Comparison of ENCODE assay signal across 12 cellular contexts in the genomic region with DNA sequence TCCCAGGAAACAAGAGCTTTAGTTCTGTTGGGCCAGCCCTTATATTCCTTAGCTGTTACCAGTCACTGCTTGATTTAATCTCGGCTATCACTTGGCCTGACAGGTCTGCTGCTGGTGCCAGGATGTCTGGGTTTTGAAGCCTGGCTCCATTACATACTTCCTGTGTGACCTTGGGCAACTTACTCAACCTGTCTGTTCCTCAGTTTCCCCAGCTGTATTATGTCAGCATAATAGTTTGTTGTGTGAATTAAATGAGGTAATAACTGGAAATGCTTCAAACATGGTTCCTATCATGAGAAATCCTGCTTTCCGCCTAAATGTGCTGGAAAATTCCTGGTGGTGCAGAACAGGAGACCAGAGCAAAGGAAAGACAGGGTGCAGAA. TPM values are rescaled to one million over a fixed set of nuclear protein-coding genes. Genes with fewer than 3 reads are reported as not detected.
DNase-seq lines count a peak whose midpoint lies in the region; ATAC-seq and TF ChIP-seq lines count a peak whose summit lies in the region.
"Had no signal": no experiment of that assay in that cellular context is flagged by ENCODE, and none has a peak within 500 bp of the region (broad histone marks: within the 10 kb centered on the region; RNA-seq: fewer than 3 reads in every experiment).

No MANE protein-coding gene starts in this region.

- H3K27me3 ChIP-seq in heart left ventricle (peaks cover 0 to 14% (median 0%) of the 10 kb centered on the region in 9 donors), layer of hippocampus (ENCODE audit: control insufficient read depth, insufficient read depth, low read length) (no peaks in the 10 kb centered on the region), suprapubic skin (peaks cover 2% of the 10 kb centered on the region)

- TF ChIP-seq POLR2A in heart left ventricle (IDR thresholded peaks at IDR 0.05) (no peak), suprapubic skin (IDR thresholded peaks at IDR 0.05) (no peak)

- ATAC-seq in heart left ventricle: no peak
- no peak for ATAC-seq in left colon

- H3K4me3 ChIP-seq in heart left ventricle (peak overlapping the region in 8 of 12 donors; percentile 22 to 42 (median 36)), suprapubic skin (peak overlapping the region; percentile 26)

- TF ChIP-seq EP300 in suprapubic skin (IDR thresholded peaks at IDR 0.05): no peak

- no peak for DNase-seq in heart left ventricle
- DNase-seq in cardiac septum (ENCODE audit: low spot score): no peak
- DNase-seq in suprapubic skin (ENCODE audit: low spot score in 2 of 2): no peak
- no peak for DNase-seq in SHP77 (lab: John Stamatoyannopoulos, UW)
- DNase-seq in left colon: no peak
- no peak for DNase-seq in AG08396 (ENCODE audit: low spot score)
- DNase-seq: NCI-H524 treated with DMSO at 0.1 percent for 48 hours had no signal

- peaks cover 0 to 22% (median 7%) of the 10 kb centered on the region in 12 donors for H3K4me1 ChIP-seq in heart left ventricle
- H3K4me1 ChIP-seq in suprapubic skin: peaks cover 15% of the 10 kb centered on the region

- H3K27ac ChIP-seq in heart left ventricle (peak overlapping the region in 5 of 12 donors; percentile 7 to 52 (median 44)), VCaP (peak overlapping the region; percentile 49; the same call in 1 of the 2 replicates), layer of hippocampus (ENCODE audit: low read depth, low read length) (peak overlapping the region; percentile 60), suprapubic skin (no peak overlapping the region)

- TF ChIP-seq CTCF in heart left ventricle (IDR thresholded peaks at IDR 0.05): no peak
- no peak for TF ChIP-seq CTCF in VCaP (conservative IDR thresholded peaks at IDR 0.05)
- no peak for TF ChIP-seq CTCF in suprapubic skin (IDR thresholded peaks at IDR 0.05)

- H3K36me3 ChIP-seq in heart left ventricle (no peaks in the 10 kb centered on the region), suprapubic skin (no peaks in the 10 kb centered on the region)

- intact Hi-C loops in heart left ventricle (cut with DNase I) (loop anchor here in 3 of 10 donors (2.0 to 10.0 kb wide), 2 partner anchors 54 kb away; a partner anchor contains a TSS), cardiac septum (cut with DNase I) (no loop called here), left colon (cut with DNase I, micrococcal nuclease) (no loop called here)

- no peaks in the 10 kb centered on the region for H3K9me3 ChIP-seq in heart left ventricle
- H3K9me3 ChIP-seq in suprapubic skin: no peaks in the 10 kb centered on the region

- WGBS in heart left ventricle, 4 donors: 57 to 75% (median 62%) methylated on average over 2 of the region's 2 CpGs
- 59% methylated on average over 2 of the region's 2 CpGs for WGBS in suprapubic skin

RNA-seq across cellular contexts. Expression of a gene that starts 50.6 kb away (rescaled TPM):
- total RNA-seq in heart left ventricle: under 1 TPM in 1 of 9 donors, not detected in 8; 0.56 TPM
- 1 to 10 TPM in 1 of 2 donors, not detected in 1; 1.6 TPM for polyA plus RNA-seq in heart left ventricle
- total RNA-seq in cardiac septum: not detected
- not detected for total RNA-seq in suprapubic skin
- total RNA-seq in left colon: not detected
- total RNA-seq: left cardiac atrium, renal cortical epithelial cell had no signal
- polyA plus RNA-seq: esophagus had no signal

RNA-seq across cellular contexts. Expression of a gene that starts 54.1 kb away (rescaled TPM):
- total RNA-seq in heart left ventricle: 10 to 100 TPM; 17.9 to 70.4 (median 38.2) TPM
- polyA plus RNA-seq in heart left ventricle: 10 to 100 TPM in 1 of 2 donors, 1 to 10 TPM in 1; 2.9 to 15.6 TPM
- 44.4 TPM for total RNA-seq in cardiac septum
- total RNA-seq in suprapubic skin: 1 to 10 TPM; 3.6 to 6.5 (median 4.5) TPM
- 1 to 10 TPM in 1 of 2 donors, under 1 TPM in 1; 0.64 to 2.5 TPM for total RNA-seq in left colon
